ENCODE assay signal across 30 cellular contexts in genomic region chr1:109237512-109237911, GRCh38. TPM values are rescaled to one million over a fixed set of nuclear protein-coding genes. Genes with fewer than 3 reads are reported as not detected.
A peak's percentile ranks its signal among the peaks of the same experiment; 100 is the strongest.
DNase-seq lines count a peak whose midpoint lies in the region; ATAC-seq and TF ChIP-seq lines count a peak whose summit lies in the region.
"Had no signal": no experiment of that assay in that cellular context is flagged by ENCODE, and none has a peak within 500 bp of the region (broad histone marks: within the 10 kb centered on the region; RNA-seq: fewer than 3 reads in every experiment).

No MANE protein-coding gene starts in this region.

- no peaks in the 10 kb centered on the region for H3K9me3 ChIP-seq in HUES64 (ENCODE audit: insufficient read depth, low read depth, low read length)
- H3K9me3 ChIP-seq in neural progenitor cell (ENCODE audit: low read depth), result no peaks in the 10 kb centered on the region
- no peaks in the 10 kb centered on the region for H3K9me3 ChIP-seq in gastrocnemius medialis
- H3K9me3 ChIP-seq: adrenal gland, body of pancreas, esophagus muscularis mucosa, HAP-1, neutrophil, SK-N-SH, testis, uterus had no signal

- no peaks in the 10 kb centered on the region for H4K20me1 ChIP-seq in neural progenitor cell (ENCODE audit: low read depth)

- no peaks in the 10 kb centered on the region for H3K27me3 ChIP-seq in HUES64 (ENCODE audit: insufficient read depth, low read length)
- H3K27me3 ChIP-seq in neural progenitor cell, result no peaks in the 10 kb centered on the region
- no peaks in the 10 kb centered on the region for H3K27me3 ChIP-seq in gastrocnemius medialis
- H3K27me3 ChIP-seq: adrenal gland, body of pancreas, esophagus muscularis mucosa, foreskin keratinocyte, testis, uterus had no signal

- H3K4me3 ChIP-seq in HUES64 (ENCODE audit: low read length) (no peak overlapping the region), neural progenitor cell (no peak overlapping the region), gastrocnemius medialis (no peak overlapping the region)
- H3K4me3 ChIP-seq: adrenal gland, body of pancreas, esophagus muscularis mucosa, HAP-1, testis, uterus had no signal

- H3K27ac Mint-ChIP-seq in activated T-cell treated with anti-CD3 and anti-CD28 coated beads, Interleukin-2, amount 50 U/mL, for 24 hours, result peak overlapping the region; percentile 24
- no peak overlapping the region for H3K27ac Mint-ChIP-seq in activated T-cell treated with anti-CD3 and anti-CD28 coated beads, Interleukin-2, amount 50 U/mL, for 72 hours
- H3K27ac Mint-ChIP-seq in chondrocyte (ENCODE audit: unreplicated experiment) (peak overlapping the region; percentile 50), neural progenitor cell (no peak overlapping the region)
- H3K27ac Mint-ChIP-seq: CD4-positive, alpha-beta T cell; stimulated activated memory B cell treated with anti-CD40 and anti-IgM and Interleukin-4, amounts not matched to agents 10 μg/mL and 1 μg/mL and 100 μg/mL, for 72 hours; T-helper 17 cell had no signal

- H3K9ac ChIP-seq in HUES64 (ENCODE audit: low read depth, low read length) (no peak overlapping the region), neural progenitor cell (no peak overlapping the region)
- H3K9ac ChIP-seq: SK-N-SH had no signal

- in situ Hi-C loops in KBM-7 (cut with MboI; ENCODE audit: low pct_unique_long_range_greater_than_20kb, low sequenced_read_pairs), result no loop called here
- in situ Hi-C loops in gastrocnemius medialis (cut with MboI; ENCODE audit: low sequenced_read_pairs in 4 of 4), result no loop called here

- H2AFZ ChIP-seq in neural progenitor cell (replicated peaks), result no peak overlapping the region

- peaks cover 68% of the 10 kb centered on the region for H3K36me3 Mint-ChIP-seq in activated T-cell treated with anti-CD3 and anti-CD28 coated beads, Interleukin-2, amount 50 U/mL, for 24 hours (ENCODE audit: low read depth)
- H3K36me3 Mint-ChIP-seq in activated T-cell treated with anti-CD3 and anti-CD28 coated beads, Interleukin-2, amount 50 U/mL, for 72 hours (ENCODE audit: insufficient read depth in 2 of 2), result peaks cover 4 to 23% of the 10 kb centered on the region in 2 donors
- H3K36me3 Mint-ChIP-seq in chondrocyte (ENCODE audit: low read depth) (peaks cover 41% of the 10 kb centered on the region), neural progenitor cell (peaks cover 39% of the 10 kb centered on the region)

- WGBS in HUES64, result 87% methylated on average over 3 of the region's 3 CpGs

- DNase-seq in activated T-cell treated with anti-CD3 and anti-CD28 coated beads, Interleukin-2, amount 50 U/mL, for 24 hours, result no peak
- no peak for DNase-seq in activated T-cell treated with anti-CD3 and anti-CD28 coated beads, Interleukin-2, amount 50 U/mL, for 72 hours
- DNase-seq in chondrocyte (ENCODE audit: low spot score), result no peak
- DNase-seq in neural progenitor cell (ENCODE audit: low spot score), result peak; percentile 43
- no peak for DNase-seq in KBM-7
- no peak for DNase-seq in gastrocnemius medialis
- DNase-seq: 8988T; activated CD4-positive, alpha-beta T cell treated with anti-CD3 and anti-CD28 coated beads for 1 hour; activated naive CD4-positive, alpha-beta T cell; body of pancreas; effector CD8-positive, alpha-beta T cell; foreskin keratinocyte; left colon; mesenchymal stem cell; NCI-H1436; NCI-H345; NCI-H774; SK-N-SH; stimulated activated CD4-positive, alpha-beta T cell treated with anti-CD3 and anti-CD28 coated beads, Interleukin-4, amount 100 ng/mL, for 4 hours; T-helper 17 cell; testis; uterus had no signal

- no peaks in the 10 kb centered on the region for H3K9me3 Mint-ChIP-seq in activated T-cell treated with anti-CD3 and anti-CD28 coated beads, Interleukin-2, amount 50 U/mL, for 24 hours
- no peaks in the 10 kb centered on the region for H3K9me3 Mint-ChIP-seq in activated T-cell treated with anti-CD3 and anti-CD28 coated beads, Interleukin-2, amount 50 U/mL, for 72 hours
- H3K9me3 Mint-ChIP-seq in chondrocyte (ENCODE audit: low read depth) (no peaks in the 10 kb centered on the region), neural progenitor cell (no peaks in the 10 kb centered on the region)
- H3K9me3 Mint-ChIP-seq: CD4-positive, alpha-beta T cell; stimulated activated memory B cell treated with anti-CD40 and anti-IgM and Interleukin-4, amounts not matched to agents 10 μg/mL and 1 μg/mL and 100 μg/mL, for 72 hours had no signal

- H3K27me3 Mint-ChIP-seq in activated T-cell treated with anti-CD3 and anti-CD28 coated beads, Interleukin-2, amount 50 U/mL, for 24 hours, result peaks cover 2% of the 10 kb centered on the region
- peaks cover 10% of the 10 kb centered on the region for H3K27me3 Mint-ChIP-seq in activated T-cell treated with anti-CD3 and anti-CD28 coated beads, Interleukin-2, amount 50 U/mL, for 72 hours (ENCODE audit: low read depth)
- H3K27me3 Mint-ChIP-seq in chondrocyte (ENCODE audit: low read depth) (no peaks in the 10 kb centered on the region), neural progenitor cell (ENCODE audit: insufficient read depth, low read depth) (peaks cover 9% of the 10 kb centered on the region)
- H3K27me3 Mint-ChIP-seq: CD4-positive, alpha-beta T cell had no signal

- ATAC-seq in activated T-cell treated with anti-CD3 and anti-CD28 coated beads, Interleukin-2, amount 50 U/mL, for 72 hours (replicated peaks in 1 of 2), result no peak
- ATAC-seq in GM19467 (IDR thresholded peaks at IDR 0.05; ENCODE audit: unreplicated experiment) (no peak), gastrocnemius medialis (no peak)
- ATAC-seq: body of pancreas; foreskin keratinocyte; left colon; stimulated activated memory B cell treated with anti-CD40 and anti-IgM and Interleukin-4, amounts not matched to agents 10 μg/mL and 1 μg/mL and 100 μg/mL, for 72 hours; T-helper 17 cell had no signal

- H3K27ac ChIP-seq in HUES64 (ENCODE audit: low read depth, low read length), result peak overlapping the region; percentile 59
- peak overlapping the region; percentile 64 for H3K27ac ChIP-seq in neural progenitor cell
- no peak overlapping the region for H3K27ac ChIP-seq in gastrocnemius medialis
- H3K27ac ChIP-seq: adrenal gland, body of pancreas, esophagus muscularis mucosa, foreskin keratinocyte, neutrophil, testis, uterus had no signal

- no peak for TF ChIP-seq POLR2A in gastrocnemius medialis (IDR thresholded peaks at IDR 0.05)

- peaks cover 74% of the 10 kb centered on the region for H3F3A ChIP-seq in neural progenitor cell (ENCODE audit: low read depth)

- TF ChIP-seq CTCF in chondrocyte (IDR thresholded peaks at IDR 0.05) (no peak), neural progenitor cell (IDR thresholded peaks at IDR 0.05) (no peak), gastrocnemius medialis (IDR thresholded peaks at IDR 0.05 in 4 of 5, conservative IDR thresholded peaks at IDR 0.05 in 1 of 5) (no peak)

- H3K4me1 ChIP-seq in HUES64 (ENCODE audit: insufficient read depth, low read length) (peaks cover 28% of the 10 kb centered on the region), neural progenitor cell (peaks cover 56% of the 10 kb centered on the region), gastrocnemius medialis (peaks cover 19 to 23% of the 10 kb centered on the region in 2 donors)

- intact Hi-C loops in gastrocnemius medialis (cut with DNase I; ENCODE audit: low total_unique reads), result no loop called here

- peaks cover 19% of the 10 kb centered on the region for H3K4me1 Mint-ChIP-seq in activated T-cell treated with anti-CD3 and anti-CD28 coated beads, Interleukin-2, amount 50 U/mL, for 24 hours (ENCODE audit: low read depth)
- H3K4me1 Mint-ChIP-seq in activated T-cell treated with anti-CD3 and anti-CD28 coated beads, Interleukin-2, amount 50 U/mL, for 72 hours (ENCODE audit: low read depth), result peaks cover 16% of the 10 kb centered on the region
- H3K4me1 Mint-ChIP-seq in chondrocyte (ENCODE audit: low read depth) (peaks cover 37% of the 10 kb centered on the region), neural progenitor cell (peaks cover 22% of the 10 kb centered on the region)

- H3K36me3 ChIP-seq in HUES64 (ENCODE audit: insufficient read depth, low read length) (peaks cover 58% of the 10 kb centered on the region), neural progenitor cell (peaks cover 7% of the 10 kb centered on the region), gastrocnemius medialis (peaks cover 0 to 64% of the 10 kb centered on the region in 2 donors)
- H3K36me3 ChIP-seq: uterus had no signal

- no peaks in the 10 kb centered on the region for H3K79me2 ChIP-seq in neural progenitor cell (ENCODE audit: low read depth)

- H3K4me3 Mint-ChIP-seq in activated T-cell treated with anti-CD3 and anti-CD28 coated beads, Interleukin-2, amount 50 U/mL, for 24 hours, result no peak overlapping the region
- H3K4me3 Mint-ChIP-seq in activated T-cell treated with anti-CD3 and anti-CD28 coated beads, Interleukin-2, amount 50 U/mL, for 72 hours, result no peak overlapping the region
- no peak overlapping the region for H3K4me3 Mint-ChIP-seq in chondrocyte (ENCODE audit: unreplicated experiment)
- H3K4me3 Mint-ChIP-seq in neural progenitor cell, result no peak overlapping the region
- H3K4me3 Mint-ChIP-seq: CD4-positive, alpha-beta T cell; stimulated activated memory B cell treated with anti-CD40 and anti-IgM and Interleukin-4, amounts not matched to agents 10 μg/mL and 1 μg/mL and 100 μg/mL, for 72 hours; T-helper 17 cell had no signal

- peak overlapping the region; percentile 20 for H3K4me2 ChIP-seq in neural progenitor cell
- H3K4me2 ChIP-seq: SK-N-SH had no signal

RNA-seq across cellular contexts. Expression of gene CELSR2, which starts 11.8 kb away (rescaled TPM):
- total RNA-seq in activated T-cell treated with anti-CD3 and anti-CD28 coated beads, Interleukin-2, amount 50 U/mL, for 72 hours, result 1 to 10 TPM; 2.5 to 3.1 TPM
- polyA plus RNA-seq in HUES64 (2013, experiment 1 of 2), result 13.5 TPM
- 18.2 TPM for polyA plus RNA-seq in HUES64 (2013, experiment 2 of 2)
- total RNA-seq in chondrocyte (8.6 to 10.3 TPM (median 9.9 TPM) in 3 replicates), neural progenitor cell (ENCODE audit: low replicate concordance) (11.1 and 26.5 TPM in 2 replicates), gastrocnemius medialis (10 to 100 TPM in 1 of 4 donors, 1 to 10 TPM in 3; 5.8 to 12.5 (median 7.9) TPM)

RNA-seq across cellular contexts. Expression of gene SARS1, which starts 23.8 kb away (rescaled TPM):
- 100 to 1,000 TPM; 413 to 456 TPM for total RNA-seq in activated T-cell treated with anti-CD3 and anti-CD28 coated beads, Interleukin-2, amount 50 U/mL, for 72 hours
- 88.7 TPM for polyA plus RNA-seq in HUES64 (2013, experiment 1 of 2)
- polyA plus RNA-seq in HUES64 (2013, experiment 2 of 2), result 99.5 TPM
- total RNA-seq in chondrocyte (127 to 354 TPM (median 348 TPM) in 3 replicates), neural progenitor cell (ENCODE audit: low replicate concordance) (118 and 128 TPM in 2 replicates), gastrocnemius medialis (100 to 1,000 TPM in 1 of 4 donors, 10 to 100 TPM in 3; 97.6 to 116 (median 98.7) TPM)

RNA-seq across cellular contexts. Expression of gene PSRC1, which starts 45.4 kb away (rescaled TPM):
- total RNA-seq in activated T-cell treated with anti-CD3 and anti-CD28 coated beads, Interleukin-2, amount 50 U/mL, for 72 hours, result 10 to 100 TPM; 17.5 to 18.3 TPM
- 47.7 TPM for polyA plus RNA-seq in HUES64 (2013, experiment 1 of 2)
- 54.1 TPM for polyA plus RNA-seq in HUES64 (2013, experiment 2 of 2)
- 4.3 to 6.6 TPM (median 6.5 TPM) in 3 replicates for total RNA-seq in chondrocyte
- 78.1 and 134 TPM in 2 replicates for total RNA-seq in neural progenitor cell (ENCODE audit: low replicate concordance)
- total RNA-seq in gastrocnemius medialis, result 1 to 10 TPM in 1 of 4 donors, under 1 TPM in 2, not detected in 1; 0.19 to 2.3 (median 0.84) TPM

Comparison
In these comparisons a context has a peak if more than half of its experiments do, and no peak if none do; other contexts are left out.
1. H3K27ac Mint-ChIP-seq: peak in activated T-cell treated with anti-CD3 and anti-CD28 coated beads, Interleukin-2, amount 50 U/mL, for 24 hours (single experiment) and chondrocyte (single experiment); none in activated T-cell treated with anti-CD3 and anti-CD28 coated beads, Interleukin-2, amount 50 U/mL, for 72 hours (single experiment) and neural progenitor cell (single experiment).
2. H3K27ac ChIP-seq: peak in HUES64 (single experiment) and neural progenitor cell (single experiment); none in gastrocnemius medialis (0 of 4).